In genomic region chr1:6784560-6785317, GRCh38 we compare ENCODE assay signal across 8 cellular contexts. TPM values are rescaled to one million over a fixed set of nuclear protein-coding genes. Genes with fewer than 3 reads are reported as not detected.
DNase-seq lines count a peak whose midpoint lies in the region; ATAC-seq and TF ChIP-seq lines count a peak whose summit lies in the region.

No MANE protein-coding gene starts in this region.

- peak overlapping the region; percentile 72 to 90 for H3K9ac ChIP-seq in liver (ENCODE audit: low read depth in 1 of 2, low read length in 2 of 2)

- H3K27me3 Mint-ChIP-seq in CD4-positive, alpha-beta T cell, result no peaks in the 10 kb centered on the region
- peaks cover 7% of the 10 kb centered on the region for H3K27me3 Mint-ChIP-seq in activated CD4-positive, alpha-beta memory T cell treated with anti-CD3 and anti-CD28 coated beads, Interleukin-2, amount 10 ng/mL, durations not matched to agents 7 days and 5 days

- DNase-seq in CD4-positive, alpha-beta T cell, result peak; percentile 96 to 100 (median 98)
- DNase-seq in HK-2 (ENCODE audit: unreplicated experiment) (peak; percentile 100), NCI-H82 treated with DMSO at 0.1 percent for 48 hours (lab: John Stamatoyannopoulos, UW; ENCODE audit: unreplicated experiment) (peak; percentile 100), dorsolateral prefrontal cortex (peak; percentile 98 to 100 (median 100))
- peak; percentile 100 for DNase-seq in activated CD4-positive, alpha-beta memory T cell treated with anti-CD3 and anti-CD28 coated beads, Interleukin-2, amount 10 ng/mL, durations not matched to agents 7 days and 5 days
- DNase-seq in stimulated activated CD4-positive, alpha-beta T cell treated with anti-CD3 and anti-CD28 coated beads, Interleukin-4, amount 100 ng/mL, for 1 hour, result peak; percentile 86

- ATAC-seq in CD4-positive, alpha-beta T cell (ENCODE audit: poor library complexity), result peak; percentile 23
- peak; percentile 73 for ATAC-seq in GM19455 (IDR thresholded peaks at IDR 0.05; ENCODE audit: unreplicated experiment)

- POLR2A ChIA-PET in CD4-positive, alpha-beta T cell (lab: Charles Lee), result interaction anchor here (0.6 to 3.2 kb wide), 16 partner anchors 11 to 792 kb away, joined by 3 to 41 read pairs (median 4); partner anchors contain the start of genes DNAJC11, KLHL21, NPHP4 and ZBTB48
- POLR2A ChIA-PET in activated CD4-positive, alpha-beta memory T cell treated with anti-CD3 and anti-CD28 coated beads, Interleukin-2, amount 10 ng/mL, durations not matched to agents 7 days and 5 days (lab: Charles Lee), result interaction anchor here (0.7 to 2.5 kb wide), 18 partner anchors 11 to 1396 kb away, joined by 3 to 15 read pairs (median 3); partner anchors contain the start of genes ACOT7, DNAJC11, KLHL21 and PLEKHG5

- TF ChIP-seq RAD21 in liver (IDR thresholded peaks at IDR 0.05), result no peak

- under 1% methylated on average over 79 of the region's 79 CpGs for WGBS in liver

- H3K9me3 ChIP-seq in CD4-positive, alpha-beta T cell (ENCODE audit: control insufficient read depth, low read length), result no peaks in the 10 kb centered on the region
- H3K9me3 ChIP-seq in liver (ENCODE audit: control insufficient read depth in 4 of 4, low read length in 3 of 4), result no peaks in the 10 kb centered on the region

- no peak for TF ChIP-seq CTCF in CD4-positive, alpha-beta T cell (IDR thresholded peaks at IDR 0.05)
- TF ChIP-seq CTCF in dorsolateral prefrontal cortex (IDR thresholded peaks at IDR 0.05 in 54 of 56, conservative IDR thresholded peaks at IDR 0.05 in 2 of 56; ENCODE audit: low read depth in 1 of 56, partially characterized antibody in 56 of 56) (peak in 11 of 56 donors; percentile 2 to 19 (median 9)), liver (IDR thresholded peaks at IDR 0.05; ENCODE audit: low read depth, low read length, missing input control) (peak; percentile 5)

- H3K9me3 Mint-ChIP-seq in CD4-positive, alpha-beta T cell, result no peaks in the 10 kb centered on the region
- no peaks in the 10 kb centered on the region for H3K9me3 Mint-ChIP-seq in activated CD4-positive, alpha-beta memory T cell treated with anti-CD3 and anti-CD28 coated beads, Interleukin-2, amount 10 ng/mL, durations not matched to agents 7 days and 5 days

- intact Hi-C loops in CD4-positive, alpha-beta T cell (cut with DNase I, micrococcal nuclease), result loop anchor here in 1 of 2 experiments (1.0 to 10.0 kb wide), 6 partner anchors 83 to 1178 kb away; partner anchors contain the start of genes ACOT7, DNAJC11, NOL9 and NPHP4
- intact Hi-C loops in dorsolateral prefrontal cortex (cut with DNase I), result loop anchor here (5.0 to 10.0 kb wide), 6 partner anchors 57 to 998 kb away; partner anchors contain the start of genes DNAJC11 (in 1 of the 2), PER3 (in 1 of the 2) and THAP3 (in 1 of the 2)

- H3K4me1 Mint-ChIP-seq in CD4-positive, alpha-beta T cell (ENCODE audit: low read depth), result peaks cover 51% of the 10 kb centered on the region
- peaks cover 42% of the 10 kb centered on the region for H3K4me1 Mint-ChIP-seq in activated CD4-positive, alpha-beta memory T cell treated with anti-CD3 and anti-CD28 coated beads, Interleukin-2, amount 10 ng/mL, durations not matched to agents 7 days and 5 days

- H3K36me3 ChIP-seq in liver (ENCODE audit: control insufficient read depth in 4 of 4, insufficient read depth in 3 of 4, low read depth in 1 of 4, low read length in 3 of 4), result no peaks in the 10 kb centered on the region

- peaks cover 11% of the 10 kb centered on the region for H3K36me3 Mint-ChIP-seq in CD4-positive, alpha-beta T cell (ENCODE audit: low read depth)
- peaks cover 20% of the 10 kb centered on the region for H3K36me3 Mint-ChIP-seq in activated CD4-positive, alpha-beta memory T cell treated with anti-CD3 and anti-CD28 coated beads, Interleukin-2, amount 10 ng/mL, durations not matched to agents 7 days and 5 days (ENCODE audit: low read depth)

- H3K4me3 ChIP-seq in dorsolateral prefrontal cortex (peak overlapping the region; percentile 60 to 99 (median 87)), liver (ENCODE audit: low read depth in 1 of 3, low read length in 3 of 3) (peak overlapping the region in 2 of 3 donors; percentile 51 to 78)

- H3K27me3 ChIP-seq in CD4-positive, alpha-beta T cell (ENCODE audit: control insufficient read depth, insufficient read depth, low read length), result no peaks in the 10 kb centered on the region
- no peaks in the 10 kb centered on the region for H3K27me3 ChIP-seq in dorsolateral prefrontal cortex
- H3K27me3 ChIP-seq in liver (ENCODE audit: control insufficient read depth in 4 of 4, insufficient read depth in 4 of 4, low read length in 3 of 4), result no peaks in the 10 kb centered on the region

- H3K27ac Mint-ChIP-seq in CD4-positive, alpha-beta T cell, result peak overlapping the region; percentile 89
- peak overlapping the region; percentile 84 for H3K27ac Mint-ChIP-seq in activated CD4-positive, alpha-beta memory T cell treated with anti-CD3 and anti-CD28 coated beads, Interleukin-2, amount 10 ng/mL, durations not matched to agents 7 days and 5 days

- H3K27ac ChIP-seq in CD4-positive, alpha-beta T cell (ENCODE audit: low read depth, low read length), result peak overlapping the region; percentile 92
- H3K27ac ChIP-seq in dorsolateral prefrontal cortex, result peak overlapping the region; percentile 82 to 100 (median 96)
- H3K27ac ChIP-seq in liver (ENCODE audit: low read depth in 1 of 2, low read length in 2 of 2), result peak overlapping the region; percentile 99

- CTCF ChIA-PET in CD4-positive, alpha-beta T cell (lab: Charles Lee), result interaction anchor here (1.2 kb wide), 1 partner anchor 83 kb away, joined by 5 read pairs; the partner anchor contains the start of gene DNAJC11
- CTCF ChIA-PET in activated CD4-positive, alpha-beta memory T cell treated with anti-CD3 and anti-CD28 coated beads, Interleukin-2, amount 10 ng/mL, durations not matched to agents 7 days and 5 days (lab: Charles Lee), result interaction anchor here (0.9 to 1.8 kb wide), 5 partner anchors 41 to 105 kb away, joined by 3 to 5 read pairs (median 4); partner anchors contain the start of gene DNAJC11

- H3K4me1 ChIP-seq in liver (ENCODE audit: control insufficient read depth in 4 of 4, insufficient read depth in 4 of 4, low read length in 3 of 4), result peaks cover 4 to 20% (median 11%) of the 10 kb centered on the region in 4 donors

- H3K4me3 Mint-ChIP-seq in CD4-positive, alpha-beta T cell, result peak overlapping the region; percentile 97
- peak overlapping the region; percentile 89 for H3K4me3 Mint-ChIP-seq in activated CD4-positive, alpha-beta memory T cell treated with anti-CD3 and anti-CD28 coated beads, Interleukin-2, amount 10 ng/mL, durations not matched to agents 7 days and 5 days

TF ChIP-seq in liver, 16 proteins besides CTCF, POLR2A, EP300 and RAD21 (continues in another document):
- TF ChIP-seq REST (IDR thresholded peaks at IDR 0.05) (peak; percentile 47), JUND (IDR thresholded peaks at IDR 0.05) (peak; percentile 96 to 98), ZBTB33 (IDR thresholded peaks at IDR 0.05) (no peak), EGR1 (IDR thresholded peaks at IDR 0.05; ENCODE audit: low read depth in 2 of 2) (peak in 1 of 2 donors; percentile 78), HNF4A (conservative IDR thresholded peaks at IDR 0.05) (peak in 1 of 2 donors; percentile 18)
- TF ChIP-seq, protein P1, sequence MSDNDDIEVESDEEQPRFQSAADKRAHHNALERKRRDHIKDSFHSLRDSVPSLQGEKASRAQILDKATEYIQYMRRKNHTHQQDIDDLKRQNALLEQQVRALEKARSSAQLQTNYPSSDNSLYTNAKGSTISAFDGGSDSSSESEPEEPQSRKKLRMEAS (IDR thresholded peaks at IDR 0.05), result peak; percentile 57

RNA-seq across cellular contexts. Expression of gene CAMTA1, which starts 0.5 kb away (rescaled TPM):
- total RNA-seq in CD4-positive, alpha-beta T cell, result 10 to 100 TPM; 38.6 to 39.3 TPM
- 10 to 100 TPM; 43.0 to 47.3 TPM for total RNA-seq in activated CD4-positive, alpha-beta memory T cell treated with anti-CD3 and anti-CD28 coated beads, Interleukin-2, amount 10 ng/mL, durations not matched to agents 7 days and 5 days
- total RNA-seq in dorsolateral prefrontal cortex (100 to 1,000 TPM in 119 of 120 experiments, 10 to 100 TPM in 1; 90.3 to 173 (median 139) TPM), liver (10 to 100 TPM; 18.0 to 23.2 TPM)
- 10 to 100 TPM; 48.5 to 93.5 TPM for polyA plus RNA-seq in liver

Comparison
In these comparisons a context has a peak if more than half of its experiments do, and no peak if none do; other contexts are left out.
1. Peak in every context shown above with its lines: DNase-seq, ATAC-seq, H3K4me3 ChIP-seq and H3K27ac ChIP-seq.